Comparison of ENCODE assay signal across 20 cellular contexts in genomic region chr3:127743676-127744075, GRCh38.
A peak's percentile ranks its signal among the peaks of the same experiment; 100 is the strongest.
DNase-seq lines count a peak whose midpoint lies in the region; ATAC-seq and TF ChIP-seq lines count a peak whose summit lies in the region.
"Had no signal": no experiment of that assay in that cellular context is flagged by ENCODE, and none has a peak within 500 bp of the region (broad histone marks: within the 10 kb centered on the region; RNA-seq: fewer than 3 reads in every experiment).

No MANE protein-coding gene starts in this region.

- peaks cover 36% of the 10 kb centered on the region for H3F3A ChIP-seq in GM23248 (ENCODE audit: insufficient read depth)

- WGBS in esophagus squamous epithelium, 2 donors, result 70 to 77% methylated on average over 9 of the region's 9 CpGs
- 67% methylated on average over 9 of the region's 9 CpGs for WGBS in prostate gland
- 81% methylated on average over 9 of the region's 9 CpGs for WGBS in urinary bladder
- WGBS in GM23248 (ENCODE audit: low coverage in 1 of 2, low lambda C conversion rate in 2 of 2, missing lambda C conversion rate in 2 of 2), 2 experiments, result 85% methylated on average over 9 of the region's 9 CpGs

- H3K27ac ChIP-seq in left ventricle myocardium inferior (replicated peaks), result peak overlapping the region; percentile 96
- H3K27ac ChIP-seq in esophagus squamous epithelium, result peak overlapping the region in 3 of 4 donors; percentile 34 to 47 (median 40)
- peak overlapping the region; percentile 16 to 35 for H3K27ac ChIP-seq in prostate gland
- H3K27ac ChIP-seq in urinary bladder (ENCODE audit: low read depth), result peak overlapping the region; percentile 26
- H3K27ac ChIP-seq in GM23248, result no peak overlapping the region
- H3K27ac ChIP-seq: BLaER1, pancreas had no signal

- H3K27me3 ChIP-seq in left ventricle myocardium inferior (ENCODE audit: low read depth) (no peaks in the 10 kb centered on the region), esophagus squamous epithelium (no peaks in the 10 kb centered on the region), prostate gland (replicated peaks; ENCODE audit: insufficient read depth) (no peaks in the 10 kb centered on the region), GM23248 (replicated peaks; ENCODE audit: insufficient read depth) (no peaks in the 10 kb centered on the region)
- H3K27me3 ChIP-seq: BLaER1, pancreas had no signal

- TF ChIP-seq CTCF in left ventricle myocardium inferior (IDR thresholded peaks at IDR 0.05; ENCODE audit: borderline replicate concordance) (no peak), esophagus squamous epithelium (IDR thresholded peaks at IDR 0.05) (no peak), prostate gland (IDR thresholded peaks at IDR 0.05) (no peak)

- H3K79me2 ChIP-seq in GM23248 (ENCODE audit: insufficient read depth), result 0 out of 2 replicates have a peak, but pooled peaks cover 13% of the 10 kb centered on the region

- no peaks in the 10 kb centered on the region for H3K9me2 ChIP-seq in GM23248 (ENCODE audit: insufficient read depth)

- H3K4me1 ChIP-seq in left ventricle myocardium inferior, result peaks cover 100% of the 10 kb centered on the region
- peaks cover 11 to 59% (median 21%) of the 10 kb centered on the region in 3 donors for H3K4me1 ChIP-seq in esophagus squamous epithelium
- peaks cover 2% of the 10 kb centered on the region for H3K4me1 ChIP-seq in prostate gland (replicated peaks)
- H3K4me1 ChIP-seq in urinary bladder (ENCODE audit: insufficient read depth), result peaks cover 1% of the 10 kb centered on the region
- peaks cover 22% of the 10 kb centered on the region for H3K4me1 ChIP-seq in GM23248 (ENCODE audit: insufficient read depth)

- H3K9me3 ChIP-seq in left ventricle myocardium inferior (replicated peaks) (no peaks in the 10 kb centered on the region), esophagus squamous epithelium (no peaks in the 10 kb centered on the region), prostate gland (no peaks in the 10 kb centered on the region), GM23248 (ENCODE audit: low read depth) (no peaks in the 10 kb centered on the region)
- H3K9me3 ChIP-seq: BLaER1, pancreas had no signal

- no peak overlapping the region for H3K9ac ChIP-seq in GM23248
- H3K9ac ChIP-seq: BLaER1 had no signal

- no peak for ATAC-seq in left cardiac atrium

- TF ChIP-seq POLR2A in esophagus squamous epithelium (IDR thresholded peaks at IDR 0.05) (no peak), prostate gland (IDR thresholded peaks at IDR 0.05) (no peak)

- no peak overlapping the region for H2AFZ ChIP-seq in GM23248

- H3K4me3 ChIP-seq in left ventricle myocardium inferior, result no peak overlapping the region
- no peak overlapping the region for H3K4me3 ChIP-seq in esophagus squamous epithelium
- no peak overlapping the region for H3K4me3 ChIP-seq in prostate gland
- H3K4me3 ChIP-seq in urinary bladder (ENCODE audit: low read depth, low read length), result no peak overlapping the region
- H3K4me3 ChIP-seq in GM23248, result no peak overlapping the region
- H3K4me3 ChIP-seq: BLaER1, pancreas had no signal

- H4K20me1 ChIP-seq in GM23248 (ENCODE audit: insufficient read depth), result no peaks in the 10 kb centered on the region
- H4K20me1 ChIP-seq: BLaER1 had no signal

- H3K4me2 ChIP-seq in GM23248 (ENCODE audit: unreplicated experiment), result no peak overlapping the region
- H3K4me2 ChIP-seq: BLaER1 had no signal

- no peak for DNase-seq in left ventricle myocardium inferior
- DNase-seq in left cardiac atrium, result no peak
- DNase-seq in esophagus squamous epithelium (lab: John Stamatoyannopoulos, UW), result no peak
- no peak for DNase-seq in prostate gland (ENCODE audit: low spot score)
- no peak for DNase-seq in NCI-H2107 (lab: John Stamatoyannopoulos, UW)
- DNase-seq in GM23248, result no peak
- no peak for DNase-seq in DMS53 treated with DMSO at 0.1 percent for 48 hours (lab: John Stamatoyannopoulos, UW; ENCODE audit: unreplicated experiment)
- DNase-seq: activated B cell treated with CpG ODN at 0.5 μM for 24 hours; activated CD4-positive, alpha-beta T cell treated with anti-CD3 and anti-CD28 coated beads, Interleukin-2, amount 50 U/mL, for 48 hours; activated naive CD4-positive, alpha-beta T cell; amygdala; EL; immature natural killer cell; naive B cell; NCI-H510A; pancreas; stimulated activated CD4-positive, alpha-beta T cell treated with anti-CD3 and anti-CD28 coated beads, Interleukin-4, amount 100 ng/mL, for 24 hours; T1000 had no signal

- H3K36me3 ChIP-seq in left ventricle myocardium inferior (no peaks in the 10 kb centered on the region), esophagus squamous epithelium (peaks cover 0 to 30% (median 0%) of the 10 kb centered on the region in 3 donors), prostate gland (no peaks in the 10 kb centered on the region), urinary bladder (ENCODE audit: insufficient read depth) (no peaks in the 10 kb centered on the region), GM23248 (ENCODE audit: low read depth) (no peaks in the 10 kb centered on the region)
- H3K36me3 ChIP-seq: BLaER1, pancreas had no signal

- in situ Hi-C loops in GM23248 (cut with MboI), result no loop called here

- intact Hi-C loops in left ventricle myocardium inferior (cut with micrococcal nuclease) (loop anchor here (10.0 kb wide), 1 partner anchor 49 kb away; no protein-coding TSS in a partner anchor), left cardiac atrium (cut with DNase I) (no loop called here), esophagus squamous epithelium (cut with DNase I) (no loop called here), prostate gland (cut with DNase I) (no loop called here)
